In the genomic region with DNA sequence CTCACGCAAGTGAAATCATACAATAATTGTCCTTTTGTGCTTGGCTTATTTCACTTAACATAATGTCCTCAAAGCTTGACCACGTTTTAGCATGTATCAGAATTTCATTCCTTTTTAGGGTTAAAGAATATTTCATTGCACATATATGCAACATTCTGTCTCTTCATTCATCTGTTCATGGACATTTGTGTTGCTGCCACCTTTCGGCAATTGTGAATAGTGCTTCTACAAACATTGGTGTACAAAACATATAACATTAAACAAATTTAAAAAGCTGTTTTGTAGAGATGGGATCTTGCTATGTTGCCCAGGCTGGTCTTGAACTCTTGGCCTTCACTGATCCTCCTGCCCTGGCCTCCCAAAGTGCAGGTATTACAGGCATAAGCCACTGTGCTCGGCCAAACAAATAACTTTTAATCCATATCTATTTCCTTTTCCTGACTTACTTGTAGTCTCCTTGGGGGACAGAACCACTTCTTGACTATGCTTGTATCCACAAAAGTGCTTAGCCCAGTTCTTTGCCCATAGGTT, we compare ENCODE assay signal across 10 cellular contexts.
DNase-seq lines count a peak whose midpoint lies in the region; ATAC-seq and TF ChIP-seq lines count a peak whose summit lies in the region.
"Had no signal": no experiment of that assay in that cellular context is flagged by ENCODE, and none has a peak within 500 bp of the region (broad histone marks: within the 10 kb centered on the region; RNA-seq: fewer than 3 reads in every experiment).

No MANE protein-coding gene starts in this region.

- no peak overlapping the region for H3K4me2 ChIP-seq in trophoblast cell (ENCODE audit: low read length)

- WGBS in trophoblast cell (ENCODE audit: extremely low coverage, insufficient coverage, insufficient read length) = no CpG with 5 or more reads among the region's 4 CpGs

- peak; percentile 30 for DNase-seq in NCI-H2227 (lab: John Stamatoyannopoulos, UW; ENCODE audit: unreplicated experiment)
- no peak for DNase-seq in NCI-H2227 treated with DMSO at 0.1 percent for 48 hours (lab: John Stamatoyannopoulos, UW)
- DNase-seq in WERI-Rb-1 = peak; percentile 29
- peak; percentile 32 to 74 for DNase-seq in trophoblast cell
- no peak for DNase-seq in GM19240 (ENCODE audit: insufficient read length, low spot score)
- no peak for DNase-seq in retina
- DNase-seq in A172 (ENCODE audit: low spot score) = no peak

- H3K9ac ChIP-seq in trophoblast cell (ENCODE audit: low read length) = no peak overlapping the region

- no peak overlapping the region for H3K14ac ChIP-seq in trophoblast cell (ENCODE audit: low read length)

- H3K18ac ChIP-seq in trophoblast cell (ENCODE audit: low read length) = no peak overlapping the region

- no peak overlapping the region for H3K4ac ChIP-seq in trophoblast cell (ENCODE audit: low read depth, low read length)

- H4K91ac ChIP-seq in trophoblast cell (ENCODE audit: low read depth, low read length) = no peak overlapping the region

- H4K8ac ChIP-seq in trophoblast cell (ENCODE audit: low read depth, low read length) = no peak overlapping the region

- H2AK5ac ChIP-seq in trophoblast cell (ENCODE audit: low read length) = no peak overlapping the region

- H3K9me3 ChIP-seq in WERI-Rb-1 (ENCODE audit: severe bottlenecking) = no peaks in the 10 kb centered on the region
- no peaks in the 10 kb centered on the region for H3K9me3 ChIP-seq in trophoblast cell (ENCODE audit: insufficient read depth, low read depth, low read length)

- no peak overlapping the region for H2BK12ac ChIP-seq in trophoblast cell (ENCODE audit: low read length)

- H3K23ac ChIP-seq in trophoblast cell (ENCODE audit: low read length) = no peak overlapping the region

- peak; percentile 29 for TF ChIP-seq CTCF in WERI-Rb-1 (IDR thresholded peaks at IDR 0.05; ENCODE audit: low read depth, low read length)

- no peak overlapping the region for H2BK5ac ChIP-seq in trophoblast cell (ENCODE audit: low read depth, low read length, poor library complexity)

- H3K4me1 ChIP-seq in trophoblast cell (ENCODE audit: control insufficient read depth in 1 of 2, insufficient read depth in 2 of 2, low read length in 2 of 2) = no peaks in the 10 kb centered on the region

- H3K27me3 ChIP-seq in WERI-Rb-1 (ENCODE audit: insufficient read depth, low read depth, severe bottlenecking) (no peaks in the 10 kb centered on the region), trophoblast cell (ENCODE audit: insufficient read depth, low read length) (no peaks in the 10 kb centered on the region)

- H3K79me2 ChIP-seq in trophoblast cell (ENCODE audit: control insufficient read depth, insufficient read depth, low read length, poor library complexity) = no peaks in the 10 kb centered on the region

- H3K4me3 ChIP-seq in WERI-Rb-1 (ENCODE audit: low read depth, low read length) (no peak overlapping the region), trophoblast cell (ENCODE audit: low read depth, low read length) (no peak overlapping the region)
- H3K4me3 ChIP-seq: coronary artery, lung had no signal

- H3K79me1 ChIP-seq in trophoblast cell (ENCODE audit: low read length) = no peaks in the 10 kb centered on the region

- H4K12ac ChIP-seq in trophoblast cell (ENCODE audit: low read depth, low read length) = no peak overlapping the region

- peak; percentile 59 for ATAC-seq in HG03442 (IDR thresholded peaks at IDR 0.05; ENCODE audit: unreplicated experiment)

- H3K27ac ChIP-seq in WERI-Rb-1 = no peak overlapping the region
- H3K27ac ChIP-seq in trophoblast cell (ENCODE audit: low read depth, low read length) = no peak overlapping the region
- H3K27ac ChIP-seq: coronary artery had no signal

- H3K36me3 ChIP-seq in WERI-Rb-1 = no peaks in the 10 kb centered on the region
- no peaks in the 10 kb centered on the region for H3K36me3 ChIP-seq in trophoblast cell (ENCODE audit: control insufficient read depth in 1 of 2, insufficient read depth in 2 of 2, low read length in 2 of 2)

- H2AFZ ChIP-seq in trophoblast cell (ENCODE audit: insufficient read depth, low read length, poor library complexity) = no peak overlapping the region

- H2BK120ac ChIP-seq in trophoblast cell (ENCODE audit: insufficient read depth, low read length, poor library complexity) = no peak overlapping the region

Comparison
In these comparisons a context has a peak if more than half of its experiments do, and no peak if none do; other contexts are left out.
1. DNase-seq: peak in NCI-H2227 (single experiment), WERI-Rb-1 (single experiment) and trophoblast cell (2 of 2); none in NCI-H2227 treated with DMSO at 0.1 percent for 48 hours (single experiment), GM19240 (single experiment), retina (single experiment) and A172 (single experiment).